Comparison of ENCODE assay signal across 8 cellular contexts in genomic region chrX:41087219-41087618, GRCh38. TPM values are rescaled to one million over a fixed set of nuclear protein-coding genes. Genes with fewer than 3 reads are reported as not detected.
DNase-seq lines count a peak whose midpoint lies in the region; ATAC-seq and TF ChIP-seq lines count a peak whose summit lies in the region.

No MANE protein-coding gene starts in this region.

- POLR2A ChIA-PET in naive thymus-derived CD4-positive, alpha-beta T cell (lab: Charles Lee) = interaction anchor here (4.8 kb wide), 1 partner anchor 27 kb away, joined by 42 read pairs; no protein-coding TSS in a partner anchor

- CTCF ChIA-PET in naive thymus-derived CD4-positive, alpha-beta T cell (lab: Charles Lee) = no interaction called here

- in situ Hi-C loops in KBM-7 (cut with MboI; ENCODE audit: low pct_unique_long_range_greater_than_20kb, low sequenced_read_pairs) = no loop called here

- no peaks in the 10 kb centered on the region; the same call in 1 of the 2 replicates for H3K36me3 ChIP-seq in BE2C
- H3K36me3 ChIP-seq in naive thymus-derived CD4-positive, alpha-beta T cell (ENCODE audit: control insufficient read depth in 2 of 3, insufficient read depth in 3 of 3, low read length in 3 of 3) = peaks cover 0 to 9% (median 0%) of the 10 kb centered on the region in 3 experiments

- H3K4me3 Mint-ChIP-seq in naive thymus-derived CD4-positive, alpha-beta T cell = peak overlapping the region; percentile 86 to 98 (median 92)

- intact Hi-C loops in naive thymus-derived CD4-positive, alpha-beta T cell (cut with micrococcal nuclease) = loop anchor here in 1 of 2 donors (10.0 kb wide), 3 partner anchors 132 to 912 kb away; partner anchors contain the start of gene ATP6AP2

- TF ChIP-seq CTCF in BE2C (IDR thresholded peaks at IDR 0.05; ENCODE audit: low read depth, low read length) (no peak), cardiac fibroblast (IDR thresholded peaks at IDR 0.05; ENCODE audit: low read depth, low read length) (no peak)

- no peak for ATAC-seq in naive thymus-derived CD4-positive, alpha-beta T cell
- no peak for ATAC-seq in GM21528 (IDR thresholded peaks at IDR 0.05; ENCODE audit: low FRiP score, unreplicated experiment)

- DNase-seq in BE2C (no peak), KBM-7 (peak; percentile 40), cardiac fibroblast (ENCODE audit: low read depth in 2 of 2) (no peak), pons (ENCODE audit: low spot score) (no peak)
- peak in 4 of 9 donors; percentile 10 to 18 (median 12) for DNase-seq in naive thymus-derived CD4-positive, alpha-beta T cell
- DNase-seq in activated effector memory CD4-positive, alpha-beta T cell treated with anti-CD3 and anti-CD28 coated beads, Interleukin-2, amount 50 U/mL, for 16 hours = no peak
- no peak for DNase-seq in stimulated activated CD8-positive, alpha-beta memory T cell treated with anti-CD3 and anti-CD28 coated beads, Interleukin-4, amount 100 ng/mL, for 48 hours

- H3K27me3 ChIP-seq in BE2C = no peaks in the 10 kb centered on the region
- no peaks in the 10 kb centered on the region for H3K27me3 ChIP-seq in naive thymus-derived CD4-positive, alpha-beta T cell (ENCODE audit: control insufficient read depth in 2 of 2, insufficient read depth in 2 of 2, low read length in 2 of 2)

- H3K4me3 ChIP-seq in BE2C (ENCODE audit: low read depth, low read length) (peak overlapping the region; percentile 89), cardiac fibroblast (replicated peaks in 1 of 2; ENCODE audit: low read depth in 2 of 2, low read length in 2 of 2) (peak overlapping the region; percentile 80 to 90)
- H3K4me3 ChIP-seq in naive thymus-derived CD4-positive, alpha-beta T cell (ENCODE audit: low read length) = peak overlapping the region; percentile 64

- peaks cover 0 to 8% (median 0%) of the 10 kb centered on the region in 11 donors for H3K9me3 Mint-ChIP-seq in naive thymus-derived CD4-positive, alpha-beta T cell

- H3K27me3 Mint-ChIP-seq in naive thymus-derived CD4-positive, alpha-beta T cell = no peaks in the 10 kb centered on the region

- H3K36me3 Mint-ChIP-seq in naive thymus-derived CD4-positive, alpha-beta T cell = peaks cover 0 to 13% (median 8%) of the 10 kb centered on the region in 5 donors

- no peaks in the 10 kb centered on the region for H3K9me3 ChIP-seq in BE2C
- no peaks in the 10 kb centered on the region for H3K9me3 ChIP-seq in naive thymus-derived CD4-positive, alpha-beta T cell (ENCODE audit: control insufficient read depth in 2 of 3, low read length in 3 of 3)

- peak overlapping the region; percentile 99 for H3K27ac ChIP-seq in naive thymus-derived CD4-positive, alpha-beta T cell (ENCODE audit: low read depth, low read length)

- H3K27ac Mint-ChIP-seq in naive thymus-derived CD4-positive, alpha-beta T cell = peak overlapping the region; percentile 71 to 100 (median 86)

- no peaks in the 10 kb centered on the region; the same call in 1 of the 2 replicates for H3K4me1 ChIP-seq in BE2C
- peaks cover 19 to 21% of the 10 kb centered on the region in 2 donors for H3K4me1 ChIP-seq in naive thymus-derived CD4-positive, alpha-beta T cell (ENCODE audit: control insufficient read depth in 2 of 2, insufficient read depth in 2 of 2, low read length in 2 of 2)

- H3K4me1 Mint-ChIP-seq in naive thymus-derived CD4-positive, alpha-beta T cell = peaks cover 16 to 67% (median 43%) of the 10 kb centered on the region in 7 donors

RNA-seq across cellular contexts. Expression of gene USP9X, which starts 2.0 kb away (rescaled TPM):
- 21.8 TPM for polyA plus RNA-seq in BE2C (2012; ENCODE audit: insufficient read depth, insufficient read length, low read depth)
- 10 to 100 TPM; 46.2 to 79.5 (median 72.1) TPM for total RNA-seq in naive thymus-derived CD4-positive, alpha-beta T cell
- polyA plus RNA-seq in naive thymus-derived CD4-positive, alpha-beta T cell = 10 to 100 TPM; 22.6 to 27.8 TPM
